Comparison of ENCODE assay signal across 8 cellular contexts in genomic region chr14:32076278-32077080, GRCh38. TPM values are rescaled to one million over a fixed set of nuclear protein-coding genes. Genes with fewer than 3 reads are reported as not detected.
DNase-seq lines count a peak whose midpoint lies in the region; ATAC-seq, FAIRE-seq and TF ChIP-seq lines count a peak whose summit lies in the region.

No MANE protein-coding gene starts in this region.

- TF ChIP-seq POLR2A in HCT116 (IDR thresholded peaks at IDR 0.05; ENCODE audit: borderline replicate concordance, extremely low read depth, insufficient read depth, insufficient read length) (peak; percentile 68), adrenal gland (IDR thresholded peaks at IDR 0.05) (peak; percentile 86 to 89)

- H4K20me1 ChIP-seq in HCT116 (ENCODE audit: insufficient read depth) = peaks cover 8% of the 10 kb centered on the region; the same call in 1 of the 2 replicates

- POLR2A ChIA-PET in HCT116 (lab: Charles Lee) = interaction anchor here (0.7 to 2.7 kb wide), 7 partner anchors 11 to 656 kb away, joined by 3 to 8 read pairs (median 4); partner anchors contain the start of genes HEATR5A and RNU6-8

- TF ChIP-seq CTCF in HCT116 (IDR thresholded peaks at IDR 0.05 in 2 of 3, conservative IDR thresholded peaks at IDR 0.05 in 1 of 3; ENCODE audit: borderline replicate concordance in 1 of 3, insufficient read depth in 1 of 3, low read depth in 2 of 3, low read length in 2 of 3) (no peak), adrenal gland (IDR thresholded peaks at IDR 0.05) (no peak), heart right ventricle (IDR thresholded peaks at IDR 0.05) (no peak), type B pancreatic cell (conservative IDR thresholded peaks at IDR 0.05) (no peak)

- peaks cover 3% of the 10 kb centered on the region for H3K36me3 Mint-ChIP-seq in type B pancreatic cell

- CTCF ChIA-PET in HCT116 (lab: Charles Lee) = interaction anchor here (0.6 to 2.3 kb wide), 5 partner anchors 110 to 566 kb away, joined by 3 to 5 read pairs (median 4); no protein-coding TSS in a partner anchor

- no peaks in the 10 kb centered on the region for H3K27me3 ChIP-seq in HCT116 (ENCODE audit: insufficient read depth, low read length)
- H3K27me3 ChIP-seq in adrenal gland = no peaks in the 10 kb centered on the region
- no peaks in the 10 kb centered on the region for H3K27me3 ChIP-seq in heart right ventricle

- peak overlapping the region; percentile 67 for H2AFZ ChIP-seq in HCT116 (ENCODE audit: low read depth, low read length, poor library complexity, severe bottlenecking)

- no peak for TF ChIP-seq RAD21 in HCT116 (IDR thresholded peaks at IDR 0.05; ENCODE audit: low read depth)

- H3K36me3 ChIP-seq in HCT116 (ENCODE audit: control insufficient read depth in 1 of 2, insufficient read depth in 2 of 2, low read length in 2 of 2) = no peaks in the 10 kb centered on the region
- no peaks in the 10 kb centered on the region for H3K36me3 ChIP-seq in adrenal gland (replicated peaks in 1 of 2)
- no peaks in the 10 kb centered on the region for H3K36me3 ChIP-seq in heart right ventricle

- peak; percentile 90 for DNase-seq in HCT116 (ENCODE audit: low read depth, low spot score)
- peak; percentile 36 for DNase-seq in MV-4-11 (lab: John Stamatoyannopoulos, UW)
- peak; percentile 45 for DNase-seq in SKM-1 (lab: John Stamatoyannopoulos, UW; ENCODE audit: unreplicated experiment)
- DNase-seq in adrenal gland = peak; percentile 96 to 98 (median 97)
- DNase-seq in heart right ventricle = peak; percentile 96 to 98
- DNase-seq in pons (ENCODE audit: low spot score) = peak; percentile 97
- peak; percentile 98 for DNase-seq in type B pancreatic cell (ENCODE audit: extremely low spot score, unreplicated experiment)

- H3K4me2 ChIP-seq in HCT116 (ENCODE audit: low read length) = peak overlapping the region; percentile 93

- H3K4me1 ChIP-seq in HCT116 (ENCODE audit: control insufficient read depth in 1 of 2, insufficient read depth in 2 of 2, low read length in 2 of 2) (peaks cover 19 to 52% of the 10 kb centered on the region in 2 experiments), adrenal gland (replicated peaks in 1 of 2) (peaks cover 4 to 34% of the 10 kb centered on the region in 2 donors), heart right ventricle (peaks cover 0 to 60% (median 45%) of the 10 kb centered on the region in 9 donors)

- no TSS peak for BruUV-seq in HCT116 (replicated peaks; lab: Mats Ljungman, UMichigan)

- peak; percentile 52 for FAIRE-seq in G401.6 (lab: Jason Lieb, UNC)

- peak overlapping the region; percentile 98 for H3K27ac Mint-ChIP-seq in type B pancreatic cell

- peak overlapping the region; percentile 92 for H3K9ac ChIP-seq in HCT116 (ENCODE audit: low read length)

- peak overlapping the region; percentile 99 for H3K4me3 Mint-ChIP-seq in type B pancreatic cell

- H3K9me3 ChIP-seq in HCT116 (ENCODE audit: control insufficient read depth in 1 of 2, insufficient read depth in 1 of 2, low read depth in 1 of 2, low read length in 2 of 2) = no peaks in the 10 kb centered on the region
- H3K9me3 ChIP-seq in adrenal gland (replicated peaks in 1 of 3) = no peaks in the 10 kb centered on the region
- H3K9me3 ChIP-seq in heart right ventricle = no peaks in the 10 kb centered on the region

- H3K27ac ChIP-seq in HCT116 (ENCODE audit: low read depth, low read length) = peak overlapping the region; percentile 87
- H3K27ac ChIP-seq in adrenal gland = peak overlapping the region; percentile 20 to 99 (median 99)
- peak overlapping the region; percentile 93 to 99 (median 98) for H3K27ac ChIP-seq in heart right ventricle

- RAD21 ChIA-PET in HCT116 (lab: Charles Lee; ENCODE audit: low non-redundant PET in 1 of 2, low total read pairs in 2 of 2, uncharacterized antibody in 2 of 2, unreplicated experiment in 2 of 2) = interaction anchor here in 1 of 2 experiments (1.2 kb wide), 1 partner anchor 176 kb away, joined by 3 read pairs; no protein-coding TSS in a partner anchor

- intact Hi-C loops in HCT116 (cut with micrococcal nuclease) = loop anchor here (2.0 to 10.0 kb wide), 4 partner anchors 126 to 562 kb away; partner anchors contain the start of genes RNU6-7 and RNU6-8
- intact Hi-C loops in adrenal gland (cut with DNase I) = loop anchor here (2.0 to 10.0 kb wide), 4 partner anchors 126 to 478 kb away; partner anchors contain the start of genes RNU6-7 (in 2 of the 2) and RNU6-8 (in 2 of the 2)
- intact Hi-C loops in heart right ventricle (cut with DNase I) = loop anchor here in 9 of 10 donors (1.0 to 10.0 kb wide), 17 partner anchors 82 to 572 kb away; partner anchors contain the start of genes RNU6-8 (in 5 of the 9), RNU6-7 (in 4 of the 9) and NUBPL (in 3 of the 9)

- H3K79me2 ChIP-seq in HCT116 (ENCODE audit: insufficient read depth, low read length) = peaks cover 46% of the 10 kb centered on the region

- no peaks in the 10 kb centered on the region for H3K27me3 Mint-ChIP-seq in type B pancreatic cell

- H3K9me2 ChIP-seq in HCT116 (ENCODE audit: insufficient read depth) = no peaks in the 10 kb centered on the region

- peaks cover 4% of the 10 kb centered on the region for H3K9me3 Mint-ChIP-seq in type B pancreatic cell

- 0 to 1% (median 1%) methylated on average over 27 to 76 of the region's 76 CpGs for WGBS in adrenal gland, 4 donors
- 0 to 1% methylated on average over 63 to 75 of the region's 76 CpGs for WGBS in heart right ventricle, 2 donors

- H3K4me1 Mint-ChIP-seq in type B pancreatic cell (ENCODE audit: unreplicated experiment) = peaks cover 36% of the 10 kb centered on the region

- peak; percentile 88 for ATAC-seq in HCT116
- peak; percentile 94 to 97 (median 96) for ATAC-seq in heart right ventricle

- H3K4me3 ChIP-seq in HCT116 (replicated peaks in 1 of 2; ENCODE audit: low read depth in 1 of 2, low read length in 2 of 2) = peak overlapping the region; percentile 84 to 93
- peak overlapping the region; percentile 1 to 95 (median 48) for H3K4me3 ChIP-seq in adrenal gland
- H3K4me3 ChIP-seq in heart right ventricle = peak overlapping the region; percentile 90 to 98 (median 95)

TF ChIP-seq in HCT116, 20 proteins besides CTCF, POLR2A, EP300 and RAD21:
- TF ChIP-seq EZH2 (IDR thresholded peaks at IDR 0.05) = no peak
- no peak for TF ChIP-seq ZNF274 (IDR thresholded peaks at IDR 0.05; ENCODE audit: low read depth, low read length)
- TF ChIP-seq FOSL1 (IDR thresholded peaks at IDR 0.05; ENCODE audit: low read depth) = no peak
- peak; percentile 10 for TF ChIP-seq YY1 (IDR thresholded peaks at IDR 0.05; ENCODE audit: extremely low read depth, insufficient replicate concordance, low read depth, low read length)
- TF ChIP-seq SP1 (IDR thresholded peaks at IDR 0.05; ENCODE audit: low read depth) = peak; percentile 78
- TF ChIP-seq CBX3 (IDR thresholded peaks at IDR 0.05; ENCODE audit: low read depth) = 0 out of 2 replicates have a peak, but pooled peaks have one; percentile 26
- peak; percentile 61 for TF ChIP-seq POLR2AphosphoS5 (IDR thresholded peaks at IDR 0.05; ENCODE audit: low read depth, low read length)
- no peak for TF ChIP-seq ZBTB33 (IDR thresholded peaks at IDR 0.05; ENCODE audit: extremely low read depth, insufficient replicate concordance, low read length)
- TF ChIP-seq EGR1 (IDR thresholded peaks at IDR 0.05; ENCODE audit: low read depth) = peak; percentile 49; the same call in 1 of the 2 replicates
- peak; percentile 63; the same call in 1 of the 2 replicates for TF ChIP-seq SIN3A (IDR thresholded peaks at IDR 0.05; ENCODE audit: low read depth)
- TF ChIP-seq MAX (IDR thresholded peaks at IDR 0.05) = peak; percentile 70

RNA-seq across cellular contexts. Expression of gene ARHGAP5, which starts 0.6 kb away (rescaled TPM):
- 66.7 TPM for total RNA-seq in HCT116 (2021; ENCODE audit: unreplicated experiment)
- 10.3 and 10.6 TPM in 2 replicates for polyA plus RNA-seq in HCT116 (2012)
- total RNA-seq in adrenal gland = 10 to 100 TPM; 42.3 to 100.0 (median 79.9) TPM
- polyA plus RNA-seq in adrenal gland = 10 to 100 TPM; 11.9 to 49.1 (median 15.8) TPM
- 100 to 1,000 TPM; 171 to 301 (median 240) TPM for total RNA-seq in heart right ventricle
- 10 to 100 TPM; 20.7 to 27.0 TPM for polyA plus RNA-seq in heart right ventricle
- total RNA-seq in type B pancreatic cell (ENCODE audit: low replicate concordance) = 157 and 169 TPM in 2 replicates

Comparison
In these comparisons a context has a peak if more than half of its experiments do, and no peak if none do; other contexts are left out.
1. Peak in every context shown above with its lines: DNase-seq, ATAC-seq, H3K4me3 ChIP-seq and H3K27ac ChIP-seq.
2. DNase-seq: peak in every context shown above with its lines; median percentile 98 in type B pancreatic cell; 97 in adrenal gland; 97 in heart right ventricle; 97 in pons; 90 in HCT116; 45 in SKM-1; 36 in MV-4-11.